Comparison of ENCODE assay signal across 29 cellular contexts in genomic region chr1:19637606-19638005, GRCh38. TPM values are rescaled to one million over a fixed set of nuclear protein-coding genes. Genes with fewer than 3 reads are reported as not detected.
"Had no signal": no experiment of that assay in that cellular context is flagged by ENCODE, and none has a peak within 500 bp of the region (broad histone marks: within the 10 kb centered on the region; RNA-seq: fewer than 3 reads in every experiment).

No MANE protein-coding gene starts in this region.

- H3K27me3 ChIP-seq: stomach, suprapubic skin, testis, tibial artery, tibial nerve, transverse colon, uterus, vagina had no signal

- H3K9me3 ChIP-seq: stomach, suprapubic skin, testis, thoracic aorta, tibial artery, tibial nerve, transverse colon, upper lobe of left lung, upper lobe of right lung, uterus, vagina had no signal

- H3K4me1 ChIP-seq: testis, upper lobe of right lung, uterus had no signal

- DNase-seq: stimulated activated CD4-positive, alpha-beta T cell treated with anti-CD3 and anti-CD28 coated beads, Interleukin-2, amount 100 ng/mL, for 48 hours; stimulated activated CD4-positive, alpha-beta T cell treated with anti-CD3 and anti-CD28 coated beads, Interleukin-4, amount 100 ng/mL, for 1 hour; stimulated activated CD4-positive, alpha-beta T cell treated with anti-CD3 and anti-CD28 coated beads, Interleukin-4, amount 100 ng/mL, for 24 hours; stimulated activated CD4-positive, alpha-beta T cell treated with anti-CD3 and anti-CD28 coated beads, Interleukin-4, amount 100 ng/mL, for 4 hours; stimulated activated CD8-positive, alpha-beta memory T cell treated with anti-CD3 and anti-CD28 coated beads, Interleukin-4, amount 100 ng/mL, for 48 hours; stimulated activated naive B cell treated with anti-CD40 and anti-IgM and Interleukin-4, amounts not matched to agents 10 μg/mL and 1 μg/mL and 100 μg/mL, for 72 hours; stimulated activated naive CD4-positive, alpha-beta T cell; stimulated activated naive CD4-positive, alpha-beta T cell treated with Interleukin-2 at 50 U/mL for 16 hours; stimulated activated naive CD8-positive, alpha-beta T cell treated with anti-CD3 and anti-CD28 coated beads, Interleukin-15, amount 100 ng/mL, for 72 hours; stimulated activated naive CD8-positive, alpha-beta T cell treated with anti-CD3 and anti-CD28 coated beads, Interleukin-15, Interleukin-2, amounts not matched to agents 100 U/mL and 50 U/mL, for 24 hours; stomach; substantia nigra; testis; tibial artery; transverse colon; trophoblast cell; uterus had no signal

- FAIRE-seq: urothelium cell line had no signal

- ATAC-seq: stimulated activated effector memory CD8-positive, alpha-beta T cell treated with anti-CD3 and anti-CD28 coated beads, Interleukin-12 subunit alpha, Interleukin-12 subunit beta, amount 100 ng/mL, for 72 hours; stimulated activated memory B cell treated with anti-CD40 and anti-IgM and Interleukin-4, amounts not matched to agents 10 μg/mL and 1 μg/mL and 100 μg/mL, for 72 hours; stimulated activated naive B cell treated with anti-CD40 and anti-IgM and Interleukin-4, amounts not matched to agents 10 μg/mL and 1 μg/mL and 100 μg/mL, for 72 hours; stimulated activated naive CD8-positive, alpha-beta T cell treated with anti-CD3 and anti-CD28 coated beads, Interleukin-15, amount 100 ng/mL, for 72 hours; stimulated activated naive CD8-positive, alpha-beta T cell treated with anti-CD3 and anti-CD28 coated beads, Interleukin-15, Interleukin-2, amounts not matched to agents 100 U/mL and 50 U/mL, for 24 hours; upper lobe of right lung had no signal

- H3K27ac ChIP-seq: stomach, suprapubic skin, testis, thoracic aorta, tibial artery, tibial nerve, transverse colon, upper lobe of left lung, upper lobe of right lung, uterus, vagina had no signal

- H3K4me3 ChIP-seq: stomach, suprapubic skin, testis, thoracic aorta, tibial artery, tibial nerve, transverse colon, upper lobe of left lung, upper lobe of right lung, uterus, vagina had no signal

- H3K36me3 ChIP-seq: stomach, suprapubic skin, thoracic aorta, tibial artery, tibial nerve, transverse colon, upper lobe of left lung, upper lobe of right lung, uterus, vagina had no signal

RNA-seq across cellular contexts. Expression of gene HTR6, which starts 27.1 kb away (rescaled TPM):
- total RNA-seq: stomach, subcutaneous adipose tissue, tibial nerve, transverse colon, upper lobe of left lung, upper lobe of right lung, ureter, urinary bladder, uterus, vagina had no signal
- polyA plus RNA-seq: stomach, urinary bladder had no signal
